23 cellular contexts compared by ENCODE assay signal in the genomic region with DNA sequence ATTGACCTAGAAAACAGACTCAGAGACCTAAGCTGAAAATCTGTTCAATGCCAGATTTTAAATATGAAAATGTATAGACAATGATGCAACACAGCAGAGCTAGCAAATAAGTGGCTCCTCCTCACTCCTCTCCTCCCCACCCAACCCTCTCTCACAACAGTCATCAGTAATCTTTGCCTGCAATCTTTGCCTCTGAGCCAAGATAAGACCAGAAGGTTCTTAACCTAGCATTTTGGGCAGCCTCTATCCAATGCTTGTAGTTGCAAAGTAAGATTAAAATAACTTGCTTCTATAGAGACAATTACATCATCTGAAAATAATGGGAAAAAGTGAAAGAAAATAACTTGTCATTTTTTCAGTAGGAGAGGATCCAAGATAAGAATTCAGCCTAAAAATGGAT.
DNase-seq lines count a peak whose midpoint lies in the region; ATAC-seq and TF ChIP-seq lines count a peak whose summit lies in the region.
"Had no signal": no experiment of that assay in that cellular context is flagged by ENCODE, and none has a peak within 500 bp of the region (broad histone marks: within the 10 kb centered on the region; RNA-seq: fewer than 3 reads in every experiment).

No MANE protein-coding gene starts in this region.

- no peak overlapping the region for H2BK120ac ChIP-seq in IMR-90 (ENCODE audit: low read depth, low read length)

- no peaks in the 10 kb centered on the region for H3K9me3 ChIP-seq in IMR-90 (ENCODE audit: control insufficient read depth, insufficient read depth, low read length)
- peaks cover 2% of the 10 kb centered on the region for H3K9me3 ChIP-seq in endodermal cell (ENCODE audit: control insufficient read depth, low read length)
- H3K9me3 ChIP-seq in aorta (ENCODE audit: control insufficient read depth, low read length) = no peaks in the 10 kb centered on the region
- H3K9me3 ChIP-seq: ascending aorta, suprapubic skin had no signal

- in situ Hi-C loops in IMR-90 (cut with MboI; ENCODE audit: low sequenced_read_pairs) = no loop called here

- no peak overlapping the region for H3K4ac ChIP-seq in IMR-90 (ENCODE audit: low read depth, low read length)

- H4K91ac ChIP-seq in IMR-90 (ENCODE audit: insufficient read depth, low read depth, low read length) = no peak overlapping the region

- DNase-seq in EL (peak; percentile 67), IMR-90 (peak; percentile 72), chondrocyte (ENCODE audit: low spot score) (no peak), iris pigment epithelial cell (ENCODE audit: low read depth) (peak; percentile 87), NCI-H1092 (lab: John Stamatoyannopoulos, UW) (no peak), endodermal cell (no peak), aorta (no peak)
- DNase-seq: activated naive CD4-positive, alpha-beta T cell treated with anti-CD3 and anti-CD28 coated beads, Interleukin-2, amount 10 ng/mL, durations not matched to agents 7 days and 5 days; activated T-cell treated with anti-CD3 and anti-CD28 coated beads, Interleukin-2, amount 50 U/mL, for 4 hours; effector memory CD4-positive, alpha-beta T cell; esophagus squamous epithelium; heart left ventricle; midbrain; NCI-H187; NCI-H748 treated with DMSO at 0.1 percent for 48 hours had no signal

- H3K36me3 ChIP-seq in IMR-90 (ENCODE audit: control insufficient read depth, insufficient read depth, low read length) (peaks cover 23% of the 10 kb centered on the region), endodermal cell (ENCODE audit: control insufficient read depth, insufficient read depth, low read length) (peaks cover 14% of the 10 kb centered on the region), aorta (ENCODE audit: control insufficient read depth in 1 of 2, insufficient read depth in 2 of 2, low read length in 1 of 2) (peaks cover 2 to 8% of the 10 kb centered on the region in 2 donors)

- H3K4me3 Mint-ChIP-seq in chondrocyte (ENCODE audit: unreplicated experiment) (no peak overlapping the region), endodermal cell (no peak overlapping the region)
- H3K4me3 Mint-ChIP-seq: activated naive CD4-positive, alpha-beta T cell treated with anti-CD3 and anti-CD28 coated beads, Interleukin-2, amount 10 ng/mL, durations not matched to agents 7 days and 5 days; activated T-cell treated with anti-CD3 and anti-CD28 coated beads, Interleukin-2, amount 50 U/mL, for 4 hours; nephron had no signal

- no peak overlapping the region for H4K8ac ChIP-seq in IMR-90 (ENCODE audit: low read depth in 2 of 2, low read length in 2 of 2)

- no peak overlapping the region for H2AFZ ChIP-seq in IMR-90 (replicated peaks; ENCODE audit: low read length, poor library complexity)

- intact Hi-C loops in IMR-90 (cut with micrococcal nuclease) (no loop called here), aorta (cut with DNase I) (no loop called here)

- H3K27me3 Mint-ChIP-seq in chondrocyte (ENCODE audit: low read depth) (no peaks in the 10 kb centered on the region), endodermal cell (ENCODE audit: insufficient read depth) (no peaks in the 10 kb centered on the region)

- H2BK20ac ChIP-seq in IMR-90 (ENCODE audit: low read depth, low read length) = no peak overlapping the region

- no peak overlapping the region for H2BK5ac ChIP-seq in IMR-90 (ENCODE audit: low read depth, low read length, poor library complexity, severe bottlenecking)

- no peak overlapping the region for H2AK9ac ChIP-seq in IMR-90 (replicated peaks; ENCODE audit: low read depth, low read length, poor library complexity)

- H3K9me1 ChIP-seq in IMR-90 (ENCODE audit: insufficient read depth, low read length) = peaks cover 10% of the 10 kb centered on the region

- no peak overlapping the region for H3K23ac ChIP-seq in IMR-90 (ENCODE audit: low read depth, low read length)

- H3K18ac ChIP-seq in IMR-90 (ENCODE audit: low read depth, low read length) = no peak overlapping the region

- no peak for TF ChIP-seq RAD21 in IMR-90 (IDR thresholded peaks at IDR 0.05; ENCODE audit: low read length)

- H3K27me3 ChIP-seq in IMR-90 (ENCODE audit: control insufficient read depth, insufficient read depth, low read length) (no peaks in the 10 kb centered on the region), endodermal cell (ENCODE audit: control insufficient read depth, insufficient read depth, low read length, poor library complexity, severe bottlenecking) (no peaks in the 10 kb centered on the region), aorta (ENCODE audit: control insufficient read depth in 1 of 2, insufficient read depth in 2 of 2, low read length in 1 of 2) (no peaks in the 10 kb centered on the region)
- H3K27me3 ChIP-seq: ascending aorta, esophagus squamous epithelium, heart left ventricle, suprapubic skin had no signal

- H3K27ac ChIP-seq in IMR-90 (ENCODE audit: insufficient read depth, low read length) (peak overlapping the region; percentile 25; the same call in 1 of the 2 replicates), endodermal cell (ENCODE audit: low read depth, low read length) (no peak overlapping the region), aorta (ENCODE audit: low read depth in 1 of 2, low read length in 2 of 2) (no peak overlapping the region)
- H3K27ac ChIP-seq: ascending aorta, C4-2B, esophagus squamous epithelium, suprapubic skin had no signal

- no peak overlapping the region for H4K5ac ChIP-seq in IMR-90 (ENCODE audit: low read depth, low read length)

- CTCF ChIA-PET in IMR-90 (lab: Yijun Ruan, JAX) = interaction anchor here (0.6 to 0.7 kb wide), 2 partner anchors 9 to 178 kb away, joined by 3 to 7 read pairs; no protein-coding TSS in a partner anchor

- H3K4me2 ChIP-seq in IMR-90 (ENCODE audit: low read depth, low read length) = no peak overlapping the region

- peaks cover 11% of the 10 kb centered on the region for H3K4me1 ChIP-seq in IMR-90 (ENCODE audit: control insufficient read depth, insufficient read depth, low read length)
- H3K4me1 ChIP-seq in endodermal cell (ENCODE audit: control insufficient read depth, insufficient read depth, low read length) = no peaks in the 10 kb centered on the region
- no peaks in the 10 kb centered on the region for H3K4me1 ChIP-seq in aorta (ENCODE audit: control insufficient read depth in 1 of 2, insufficient read depth in 2 of 2, low read length in 2 of 2)
- H3K4me1 ChIP-seq: ascending aorta, suprapubic skin had no signal

- H3K4me1 Mint-ChIP-seq in chondrocyte (ENCODE audit: low read depth) (peaks cover 13% of the 10 kb centered on the region), endodermal cell (peaks cover 8% of the 10 kb centered on the region)
- H3K4me1 Mint-ChIP-seq: activated naive CD4-positive, alpha-beta T cell treated with anti-CD3 and anti-CD28 coated beads, Interleukin-2, amount 10 ng/mL, durations not matched to agents 7 days and 5 days had no signal

- TF ChIP-seq POLR2A in IMR-90 (IDR thresholded peaks at IDR 0.05; ENCODE audit: low read depth, low read length) = no peak

- H3K9ac ChIP-seq in IMR-90 (ENCODE audit: low read depth, low read length) = no peak overlapping the region
- H3K9ac ChIP-seq in endodermal cell (ENCODE audit: extremely low read depth, low read length, poor library complexity, severe bottlenecking) = no peak overlapping the region

- dilution Hi-C loops in IMR-90 (cut with HindIII; ENCODE audit: low sequenced_read_pairs, unreplicated experiment) = no loop called here

- H3K27ac Mint-ChIP-seq in chondrocyte (ENCODE audit: unreplicated experiment) = peak overlapping the region; percentile 22
- H3K27ac Mint-ChIP-seq in endodermal cell = no peak overlapping the region
- H3K27ac Mint-ChIP-seq: activated naive CD4-positive, alpha-beta T cell treated with anti-CD3 and anti-CD28 coated beads, Interleukin-2, amount 10 ng/mL, durations not matched to agents 7 days and 5 days; nephron had no signal

- H3K9me3 Mint-ChIP-seq in chondrocyte (ENCODE audit: low read depth) (peaks cover under 1% of the 10 kb centered on the region), endodermal cell (peaks cover 6% of the 10 kb centered on the region)
- H3K9me3 Mint-ChIP-seq: activated naive CD4-positive, alpha-beta T cell treated with anti-CD3 and anti-CD28 coated beads, Interleukin-2, amount 10 ng/mL, durations not matched to agents 7 days and 5 days; activated T-cell treated with anti-CD3 and anti-CD28 coated beads, Interleukin-2, amount 50 U/mL, for 4 hours had no signal

- H4K20me1 ChIP-seq in IMR-90 (ENCODE audit: insufficient read depth, low read length) = no peaks in the 10 kb centered on the region

- no peak overlapping the region for H2BK15ac ChIP-seq in IMR-90 (ENCODE audit: low read depth, low read length)

- H3K4me3 ChIP-seq in IMR-90 (ENCODE audit: insufficient read depth, low read depth, low read length) (no peak overlapping the region), endodermal cell (ENCODE audit: low read length) (no peak overlapping the region), aorta (ENCODE audit: low read length in 2 of 2) (no peak overlapping the region)
- H3K4me3 ChIP-seq: ascending aorta, esophagus squamous epithelium, heart left ventricle, suprapubic skin had no signal

- ATAC-seq in IMR-90 (ENCODE audit: low read depth) (peak; percentile 56), GM18868 (IDR thresholded peaks at IDR 0.05; ENCODE audit: unreplicated experiment) (no peak), aorta (ENCODE audit: low FRiP score) (no peak)
- ATAC-seq: activated T-cell treated with anti-CD3 and anti-CD28 coated beads, Interleukin-2, amount 50 U/mL, for 4 hours; HCT116; heart left ventricle; left lobe of liver; Right ventricle myocardium inferior had no signal

- H3K36me3 Mint-ChIP-seq in chondrocyte (ENCODE audit: low read depth) (peaks cover 13% of the 10 kb centered on the region), endodermal cell (ENCODE audit: low read depth) (peaks cover 17% of the 10 kb centered on the region)
- H3K36me3 Mint-ChIP-seq: activated naive CD4-positive, alpha-beta T cell treated with anti-CD3 and anti-CD28 coated beads, Interleukin-2, amount 10 ng/mL, durations not matched to agents 7 days and 5 days had no signal

- no peak overlapping the region for H3K14ac ChIP-seq in IMR-90 (replicated peaks; ENCODE audit: low read depth, low read length)

- no TSS peak for BruUV-seq in IMR-90 (replicated peaks; lab: Mats Ljungman, UMichigan)

- TF ChIP-seq CTCF in IMR-90 (conservative IDR thresholded peaks at IDR 0.05; ENCODE audit: low read depth, low read length) (no peak), chondrocyte (IDR thresholded peaks at IDR 0.05) (no peak), endodermal cell (conservative IDR thresholded peaks at IDR 0.05) (no peak)

- H2AK5ac ChIP-seq in IMR-90 (ENCODE audit: low read depth, low read length) = no peak overlapping the region

- H3K79me1 ChIP-seq in IMR-90 (ENCODE audit: low read depth in 1 of 2, low read length in 2 of 2) = peaks cover 12 to 33% of the 10 kb centered on the region in 2 experiments

- POLR2A ChIA-PET in IMR-90 (lab: Charles Lee; ENCODE audit: unreplicated experiment) = no interaction called here

- no peak overlapping the region for H3K56ac ChIP-seq in IMR-90 (ENCODE audit: extremely low read depth, insufficient read depth, low read length)

TF ChIP-seq in IMR-90, 13 proteins besides CTCF, POLR2A, EP300 and RAD21:
- TF ChIP-seq MAZ (IDR thresholded peaks at IDR 0.05; ENCODE audit: borderline replicate concordance, low read depth, low read length) = peak; percentile 29; the same call in 1 of the 2 replicates
- no peak for TF ChIP-seq MXI1 (IDR thresholded peaks at IDR 0.05; ENCODE audit: borderline replicate concordance, low read depth, low read length)
- TF ChIP-seq CEBPB (IDR thresholded peaks at IDR 0.05; ENCODE audit: low read depth, low read length) = peak; percentile 77
TF ChIP-seq in IMR-90: peak in this region for 2.

Comparison
In these comparisons a context has a peak if more than half of its experiments do, and no peak if none do; other contexts are left out.
1. DNase-seq: peak in EL (single experiment), IMR-90 (single experiment) and iris pigment epithelial cell (single experiment); none in chondrocyte (single experiment), NCI-H1092 (single experiment), endodermal cell (single experiment) and aorta (0 of 2).